8 cellular contexts compared by ENCODE assay signal in genomic region chr6:37210313-37210898, GRCh38. TPM values are rescaled to one million over a fixed set of nuclear protein-coding genes. Genes with fewer than 3 reads are reported as not detected.
DNase-seq lines count a peak whose midpoint lies in the region; ATAC-seq and TF ChIP-seq lines count a peak whose summit lies in the region.

No MANE protein-coding gene starts in this region.

- H3K27me3 ChIP-seq in vagina: no peaks in the 10 kb centered on the region

- peak; percentile 90 for TF ChIP-seq CTCF in GM12865 (IDR thresholded peaks at IDR 0.05; ENCODE audit: insufficient read depth, low read depth, low read length, missing control alignments)
- peak; percentile 87 to 98 (median 91) for TF ChIP-seq CTCF in vagina (IDR thresholded peaks at IDR 0.05)

- H3K9me3 ChIP-seq in vagina: no peaks in the 10 kb centered on the region

- intact Hi-C loops in vagina (cut with DNase I): no loop called here

- peak overlapping the region; percentile 4 for H3K27ac ChIP-seq in vagina

- no peak for TF ChIP-seq POLR2A in vagina (IDR thresholded peaks at IDR 0.05)

- DNase-seq in GM12865 (ENCODE audit: low read depth) (peak; percentile 81), NCI-H128 (lab: John Stamatoyannopoulos, UW; ENCODE audit: unreplicated experiment) (peak; percentile 74), SKM-1 (lab: John Stamatoyannopoulos, UW; ENCODE audit: unreplicated experiment) (peak; percentile 33), globus pallidus (ENCODE audit: low spot score) (peak; percentile 63), pons (ENCODE audit: low spot score) (peak; percentile 86), vagina (ENCODE audit: extremely low spot score in 2 of 2) (no peak)
- DNase-seq in activated naive CD4-positive, alpha-beta T cell treated with anti-CD3 and anti-CD28 coated beads, Interleukin-2, amount 50 U/mL, for 16 hours: peak; percentile 74

- ATAC-seq in HG02884 (IDR thresholded peaks at IDR 0.05; ENCODE audit: unreplicated experiment): no peak

- peaks cover 6% of the 10 kb centered on the region for H3K4me1 ChIP-seq in vagina

- H3K4me3 ChIP-seq in GM12865 (ENCODE audit: low read depth, low read length): no peak overlapping the region
- no peak overlapping the region for H3K4me3 ChIP-seq in vagina

- no peaks in the 10 kb centered on the region for H3K36me3 ChIP-seq in vagina

RNA-seq across cellular contexts. Expression of gene PIM1, which starts 40.5 kb away (rescaled TPM):
- total RNA-seq in vagina: 74.2 TPM

RNA-seq across cellular contexts. Expression of gene TBC1D22B, which starts 47.2 kb away (rescaled TPM):
- total RNA-seq in vagina: 12.5 TPM

RNA-seq across cellular contexts. Expression of gene TMEM217, which starts 47.5 kb away (rescaled TPM):
- total RNA-seq in vagina: not detected

Comparison
In these comparisons a context has a peak if more than half of its experiments do, and no peak if none do; other contexts are left out.
1. DNase-seq: peak in GM12865 (single experiment), NCI-H128 (single experiment), SKM-1 (single experiment), activated naive CD4-positive, alpha-beta T cell treated with anti-CD3 and anti-CD28 coated beads, Interleukin-2, amount 50 U/mL, for 16 hours (single experiment), globus pallidus (single experiment) and pons (single experiment); none in vagina (0 of 2).